ENCODE assay signal across 1 cellular context in genomic region chr2:178732913-178733312, GRCh38.
TF ChIP-seq lines count a peak whose summit lies in the region.

No MANE protein-coding gene starts in this region.

TF ChIP-seq in GM12878, 131 proteins besides CTCF, POLR2A, EP300 and RAD21 (continued from another document):
- TF ChIP-seq IRF3 (IDR thresholded peaks at IDR 0.05), result no peak
- TF ChIP-seq, protein P1, sequence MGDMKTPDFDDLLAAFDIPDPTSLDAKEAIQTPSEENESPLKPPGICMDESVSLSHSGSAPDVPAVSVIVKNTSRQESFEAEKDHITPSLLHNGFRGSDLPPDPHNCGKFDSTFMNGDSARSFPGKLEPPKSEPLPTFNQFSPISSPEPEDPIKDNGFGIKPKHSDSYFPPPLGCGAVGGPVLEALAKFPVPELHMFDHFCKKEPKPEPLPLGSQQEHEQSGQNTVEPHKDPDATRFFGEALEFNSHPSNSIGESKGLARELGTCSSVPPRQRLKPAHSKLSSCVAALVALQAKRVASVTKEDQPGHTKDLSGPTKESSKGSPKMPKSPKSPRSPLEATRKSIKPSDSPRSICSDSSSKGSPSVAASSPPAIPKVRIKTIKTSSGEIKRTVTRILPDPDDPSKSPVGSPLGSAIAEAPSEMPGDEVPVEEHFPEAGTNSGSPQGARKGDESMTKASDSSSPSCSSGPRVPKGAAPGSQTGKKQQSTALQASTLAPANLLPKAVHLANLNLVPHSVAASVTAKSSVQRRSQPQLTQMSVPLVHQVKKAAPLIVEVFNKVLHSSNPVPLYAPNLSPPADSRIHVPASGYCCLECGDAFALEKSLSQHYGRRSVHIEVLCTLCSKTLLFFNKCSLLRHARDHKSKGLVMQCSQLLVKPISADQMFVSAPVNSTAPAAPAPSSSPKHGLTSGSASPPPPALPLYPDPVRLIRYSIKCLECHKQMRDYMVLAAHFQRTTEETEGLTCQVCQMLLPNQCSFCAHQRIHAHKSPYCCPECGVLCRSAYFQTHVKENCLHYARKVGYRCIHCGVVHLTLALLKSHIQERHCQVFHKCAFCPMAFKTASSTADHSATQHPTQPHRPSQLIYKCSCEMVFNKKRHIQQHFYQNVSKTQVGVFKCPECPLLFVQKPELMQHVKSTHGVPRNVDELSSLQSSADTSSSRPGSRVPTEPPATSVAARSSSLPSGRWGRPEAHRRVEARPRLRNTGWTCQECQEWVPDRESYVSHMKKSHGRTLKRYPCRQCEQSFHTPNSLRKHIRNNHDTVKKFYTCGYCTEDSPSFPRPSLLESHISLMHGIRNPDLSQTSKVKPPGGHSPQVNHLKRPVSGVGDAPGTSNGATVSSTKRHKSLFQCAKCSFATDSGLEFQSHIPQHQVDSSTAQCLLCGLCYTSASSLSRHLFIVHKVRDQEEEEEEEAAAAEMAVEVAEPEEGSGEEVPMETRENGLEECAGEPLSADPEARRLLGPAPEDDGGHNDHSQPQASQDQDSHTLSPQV (IDR thresholded peaks at IDR 0.05), result no peak
- TF ChIP-seq, protein P2, sequence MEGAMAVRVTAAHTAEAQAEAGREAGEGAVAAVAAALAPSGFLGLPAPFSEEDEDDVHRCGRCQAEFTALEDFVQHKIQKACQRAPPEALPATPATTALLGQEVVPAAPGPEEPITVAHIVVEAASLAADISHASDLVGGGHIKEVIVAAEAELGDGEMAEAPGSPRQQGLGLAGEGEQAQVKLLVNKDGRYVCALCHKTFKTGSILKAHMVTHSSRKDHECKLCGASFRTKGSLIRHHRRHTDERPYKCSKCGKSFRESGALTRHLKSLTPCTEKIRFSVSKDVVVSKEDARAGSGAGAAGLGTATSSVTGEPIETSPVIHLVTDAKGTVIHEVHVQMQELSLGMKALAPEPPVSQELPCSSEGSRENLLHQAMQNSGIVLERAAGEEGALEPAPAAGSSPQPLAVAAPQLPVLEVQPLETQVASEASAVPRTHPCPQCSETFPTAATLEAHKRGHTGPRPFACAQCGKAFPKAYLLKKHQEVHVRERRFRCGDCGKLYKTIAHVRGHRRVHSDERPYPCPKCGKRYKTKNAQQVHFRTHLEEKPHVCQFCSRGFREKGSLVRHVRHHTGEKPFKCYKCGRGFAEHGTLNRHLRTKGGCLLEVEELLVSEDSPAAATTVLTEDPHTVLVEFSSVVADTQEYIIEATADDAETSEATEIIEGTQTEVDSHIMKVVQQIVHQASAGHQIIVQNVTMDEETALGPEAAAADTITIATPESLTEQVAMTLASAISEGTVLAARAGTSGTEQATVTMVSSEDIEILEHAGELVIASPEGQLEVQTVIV (IDR thresholded peaks at IDR 0.05; ENCODE audit: borderline replicate concordance, partially characterized antibody), result no peak
- no peak for TF ChIP-seq MAX (IDR thresholded peaks at IDR 0.05; ENCODE audit: low read depth, low read length)
- TF ChIP-seq KDM1A (IDR thresholded peaks at IDR 0.05; ENCODE audit: borderline replicate concordance), result no peak
